In genomic region chr6:35258858-35259193, GRCh38 we compare ENCODE assay signal across 2 cellular contexts.
TF ChIP-seq lines count a peak whose summit lies in the region.

No MANE protein-coding gene starts in this region.

TF ChIP-seq in HCT116, 20 proteins besides CTCF, POLR2A, EP300 and RAD21:
- TF ChIP-seq ZNF274 (IDR thresholded peaks at IDR 0.05; ENCODE audit: low read depth, low read length) (no peak), POLR2AphosphoS5 (IDR thresholded peaks at IDR 0.05; ENCODE audit: low read depth, low read length) (no peak), EGR1 (IDR thresholded peaks at IDR 0.05; ENCODE audit: low read depth) (no peak), TCF7L2 (IDR thresholded peaks at IDR 0.05; ENCODE audit: borderline replicate concordance, extremely low read depth, insufficient read depth, insufficient read length) (no peak), ZFX (IDR thresholded peaks at IDR 0.05) (no peak; the same call in 1 of the 2 replicates), CEBPB (IDR thresholded peaks at IDR 0.05; ENCODE audit: low read depth) (no peak), SRF (IDR thresholded peaks at IDR 0.05; ENCODE audit: low read depth) (no peak), JUND (IDR thresholded peaks at IDR 0.05) (no peak), SIN3A (IDR thresholded peaks at IDR 0.05; ENCODE audit: low read depth) (no peak), EZH2phosphoT487 (IDR thresholded peaks at IDR 0.05; ENCODE audit: borderline replicate concordance) (no peak), SP1 (IDR thresholded peaks at IDR 0.05; ENCODE audit: low read depth) (no peak), ATF3 (IDR thresholded peaks at IDR 0.05) (no peak), ELF1 (IDR thresholded peaks at IDR 0.05; ENCODE audit: borderline replicate concordance, low read depth) (no peak), MAX (IDR thresholded peaks at IDR 0.05) (no peak), EZH2 (IDR thresholded peaks at IDR 0.05) (no peak), CBX3 (IDR thresholded peaks at IDR 0.05; ENCODE audit: low read depth) (no peak), ZBTB33 (IDR thresholded peaks at IDR 0.05; ENCODE audit: extremely low read depth, insufficient replicate concordance, low read length) (no peak), FOSL1 (IDR thresholded peaks at IDR 0.05; ENCODE audit: low read depth) (no peak), YY1 (IDR thresholded peaks at IDR 0.05; ENCODE audit: extremely low read depth, insufficient replicate concordance, low read depth, low read length) (no peak), REST (IDR thresholded peaks at IDR 0.05; ENCODE audit: low read depth) (no peak)

TF ChIP-seq in GM12878, 131 proteins besides CTCF, POLR2A, EP300 and RAD21:
- TF ChIP-seq WRNIP1 (IDR thresholded peaks at IDR 0.05; ENCODE audit: borderline replicate concordance, low read depth, low read length) (no peak), YY1 (IDR thresholded peaks at IDR 0.05; ENCODE audit: low read depth, low read length) (no peak), SKIL (IDR thresholded peaks at IDR 0.05; ENCODE audit: low read depth, poor library complexity, severe bottlenecking) (no peak), TAF1 (IDR thresholded peaks at IDR 0.05; ENCODE audit: borderline replicate concordance, low read depth, low read length) (no peak)
